Comparison of ENCODE assay signal across 1 cellular context in genomic region chr6:83853178-83853967, GRCh38.
TF ChIP-seq lines count a peak whose summit lies in the region.

TSS of gene RIPPLY2 (plus strand) at chr6:83853360. CDS start at chr6:83853417, 57 bp downstream.

TF ChIP-seq in HEK293, 187 proteins besides CTCF, POLR2A, EP300 and RAD21 (continued from another document):
- peak; percentile 45; the same call in 1 of the 2 replicates for TF ChIP-seq MZF1 (tag by site-specific recombination; IDR thresholded peaks at IDR 0.05; ENCODE audit: borderline replicate concordance)
- TF ChIP-seq REST (tag by site-specific recombination; IDR thresholded peaks at IDR 0.05) = peak; percentile 65; the same call in 1 of the 2 replicates
- peak; percentile 59; the same call in 1 of the 2 replicates for TF ChIP-seq ZNF692 (tag by site-specific recombination; IDR thresholded peaks at IDR 0.05)
- TF ChIP-seq ZFHX2 (tag by site-specific recombination; conservative IDR thresholded peaks at IDR 0.05) = peak; percentile 92
- TF ChIP-seq ZNF660 (tag by site-specific recombination; IDR thresholded peaks at IDR 0.05) = peak; percentile 53; the same call in 1 of the 2 replicates
- no peak for TF ChIP-seq ZNF48 (tag by site-specific recombination; IDR thresholded peaks at IDR 0.05)
- TF ChIP-seq ZNF248 (tag by site-specific recombination; IDR thresholded peaks at IDR 0.05) = no peak
- peak; percentile 97 for TF ChIP-seq ZBTB26 (tag by site-specific recombination; optimal IDR thresholded peaks at IDR 0.05)
- peak; percentile 60; the same call in 1 of the 2 replicates for TF ChIP-seq SP7 (tag by site-specific recombination; IDR thresholded peaks at IDR 0.05)
